1 cellular context compared by ENCODE assay signal in the genomic region with DNA sequence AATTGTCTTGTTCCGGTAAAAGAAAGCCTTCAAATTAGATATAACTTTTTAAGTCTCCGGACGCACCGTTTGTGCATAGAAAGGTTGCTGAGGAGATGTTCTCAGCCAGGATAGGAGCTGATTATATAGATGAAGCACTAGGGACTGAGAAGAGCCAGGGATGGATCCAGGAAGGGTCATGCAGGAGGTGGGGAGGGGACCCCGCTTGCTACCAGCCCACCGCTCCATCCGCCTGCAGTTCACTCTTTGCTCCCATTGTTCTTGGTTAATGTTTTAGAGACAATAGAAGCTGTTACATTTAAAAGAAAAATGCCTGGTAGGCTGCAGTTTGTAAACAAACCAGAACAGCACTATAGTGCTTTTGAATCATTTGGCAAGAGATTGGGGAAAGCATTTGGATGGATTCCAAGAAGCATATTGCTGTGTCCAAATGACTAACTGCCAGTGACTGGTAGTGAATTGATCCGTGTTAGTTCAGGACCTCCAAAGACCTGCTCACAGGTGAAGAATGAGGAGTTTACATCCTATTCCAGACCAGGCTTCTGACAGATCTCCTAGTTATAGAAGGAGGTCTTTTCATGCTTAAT.
TF ChIP-seq lines count a peak whose summit lies in the region.

No MANE protein-coding gene starts in this region.

TF ChIP-seq in GM23338, 12 proteins besides CTCF, POLR2A, EP300 and RAD21 (continued from another document):
- TF ChIP-seq, protein P1, sequence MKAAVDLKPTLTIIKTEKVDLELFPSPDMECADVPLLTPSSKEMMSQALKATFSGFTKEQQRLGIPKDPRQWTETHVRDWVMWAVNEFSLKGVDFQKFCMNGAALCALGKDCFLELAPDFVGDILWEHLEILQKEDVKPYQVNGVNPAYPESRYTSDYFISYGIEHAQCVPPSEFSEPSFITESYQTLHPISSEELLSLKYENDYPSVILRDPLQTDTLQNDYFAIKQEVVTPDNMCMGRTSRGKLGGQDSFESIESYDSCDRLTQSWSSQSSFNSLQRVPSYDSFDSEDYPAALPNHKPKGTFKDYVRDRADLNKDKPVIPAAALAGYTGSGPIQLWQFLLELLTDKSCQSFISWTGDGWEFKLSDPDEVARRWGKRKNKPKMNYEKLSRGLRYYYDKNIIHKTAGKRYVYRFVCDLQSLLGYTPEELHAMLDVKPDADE (IDR thresholded peaks at IDR 0.05): no peak
- TF ChIP-seq EZH2 (IDR thresholded peaks at IDR 0.05; ENCODE audit: low read depth, unreplicated experiment): no peak
- no peak for TF ChIP-seq EZH2phosphoT487 (IDR thresholded peaks at IDR 0.05; ENCODE audit: unreplicated experiment)
- no peak for TF ChIP-seq POLR2AphosphoS5 (IDR thresholded peaks at IDR 0.05; ENCODE audit: low read depth)
- TF ChIP-seq, protein P2, sequence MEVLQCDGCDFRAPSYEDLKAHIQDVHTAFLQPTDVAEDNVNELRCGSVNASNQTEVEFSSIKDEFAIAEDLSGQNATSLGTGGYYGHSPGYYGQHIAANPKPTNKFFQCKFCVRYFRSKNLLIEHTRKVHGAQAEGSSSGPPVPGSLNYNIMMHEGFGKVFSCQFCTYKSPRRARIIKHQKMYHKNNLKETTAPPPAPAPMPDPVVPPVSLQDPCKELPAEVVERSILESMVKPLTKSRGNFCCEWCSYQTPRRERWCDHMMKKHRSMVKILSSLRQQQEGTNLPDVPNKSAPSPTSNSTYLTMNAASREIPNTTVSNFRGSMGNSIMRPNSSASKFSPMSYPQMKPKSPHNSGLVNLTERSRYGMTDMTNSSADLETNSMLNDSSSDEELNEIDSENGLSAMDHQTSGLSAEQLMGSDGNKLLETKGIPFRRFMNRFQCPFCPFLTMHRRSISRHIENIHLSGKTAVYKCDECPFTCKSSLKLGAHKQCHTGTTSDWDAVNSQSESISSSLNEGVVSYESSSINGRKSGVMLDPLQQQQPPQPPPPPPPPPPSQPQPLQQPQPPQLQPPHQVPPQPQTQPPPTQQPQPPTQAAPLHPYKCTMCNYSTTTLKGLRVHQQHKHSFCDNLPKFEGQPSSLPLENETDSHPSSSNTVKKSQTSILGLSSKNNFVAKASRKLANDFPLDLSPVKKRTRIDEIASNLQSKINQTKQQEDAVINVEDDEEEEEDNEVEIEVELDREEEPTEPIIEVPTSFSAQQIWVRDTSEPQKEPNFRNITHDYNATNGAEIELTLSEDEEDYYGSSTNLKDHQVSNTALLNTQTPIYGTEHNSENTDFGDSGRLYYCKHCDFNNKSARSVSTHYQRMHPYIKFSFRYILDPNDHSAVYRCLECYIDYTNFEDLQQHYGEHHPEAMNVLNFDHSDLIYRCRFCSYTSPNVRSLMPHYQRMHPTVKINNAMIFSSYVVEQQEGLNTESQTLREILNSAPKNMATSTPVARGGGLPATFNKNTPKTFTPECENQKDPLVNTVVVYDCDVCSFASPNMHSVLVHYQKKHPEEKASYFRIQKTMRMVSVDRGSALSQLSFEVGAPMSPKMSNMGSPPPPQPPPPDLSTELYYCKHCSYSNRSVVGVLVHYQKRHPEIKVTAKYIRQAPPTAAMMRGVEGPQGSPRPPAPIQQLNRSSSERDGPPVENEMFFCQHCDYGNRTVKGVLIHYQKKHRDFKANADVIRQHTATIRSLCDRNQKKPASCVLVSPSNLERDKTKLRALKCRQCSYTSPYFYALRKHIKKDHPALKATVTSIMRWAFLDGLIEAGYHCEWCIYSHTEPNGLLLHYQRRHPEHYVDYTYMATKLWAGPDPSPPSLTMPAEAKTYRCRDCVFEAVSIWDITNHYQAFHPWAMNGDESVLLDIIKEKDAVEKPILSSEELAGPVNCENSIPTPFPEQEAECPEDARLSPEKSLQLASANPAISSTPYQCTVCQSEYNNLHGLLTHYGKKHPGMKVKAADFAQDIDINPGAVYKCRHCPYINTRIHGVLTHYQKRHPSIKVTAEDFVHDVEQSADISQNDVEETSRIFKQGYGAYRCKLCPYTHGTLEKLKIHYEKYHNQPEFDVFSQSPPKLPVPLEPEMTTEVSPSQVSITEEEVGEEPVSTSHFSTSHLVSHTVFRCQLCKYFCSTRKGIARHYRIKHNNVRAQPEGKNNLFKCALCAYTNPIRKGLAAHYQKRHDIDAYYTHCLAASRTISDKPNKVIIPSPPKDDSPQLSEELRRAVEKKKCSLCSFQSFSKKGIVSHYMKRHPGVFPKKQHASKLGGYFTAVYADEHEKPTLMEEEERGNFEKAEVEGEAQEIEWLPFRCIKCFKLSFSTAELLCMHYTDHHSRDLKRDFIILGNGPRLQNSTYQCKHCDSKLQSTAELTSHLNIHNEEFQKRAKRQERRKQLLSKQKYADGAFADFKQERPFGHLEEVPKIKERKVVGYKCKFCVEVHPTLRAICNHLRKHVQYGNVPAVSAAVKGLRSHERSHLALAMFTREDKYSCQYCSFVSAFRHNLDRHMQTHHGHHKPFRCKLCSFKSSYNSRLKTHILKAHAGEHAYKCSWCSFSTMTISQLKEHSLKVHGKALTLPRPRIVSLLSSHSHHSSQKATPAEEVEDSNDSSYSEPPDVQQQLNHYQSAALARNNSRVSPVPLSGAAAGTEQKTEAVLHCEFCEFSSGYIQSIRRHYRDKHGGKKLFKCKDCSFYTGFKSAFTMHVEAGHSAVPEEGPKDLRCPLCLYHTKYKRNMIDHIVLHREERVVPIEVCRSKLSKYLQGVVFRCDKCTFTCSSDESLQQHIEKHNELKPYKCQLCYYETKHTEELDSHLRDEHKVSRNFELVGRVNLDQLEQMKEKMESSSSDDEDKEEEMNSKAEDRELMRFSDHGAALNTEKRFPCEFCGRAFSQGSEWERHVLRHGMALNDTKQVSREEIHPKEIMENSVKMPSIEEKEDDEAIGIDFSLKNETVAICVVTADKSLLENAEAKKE (CRISPR knock-in tag; IDR thresholded peaks at IDR 0.05): no peak
- no peak for TF ChIP-seq ZNF331 (CRISPR knock-in tag; IDR thresholded peaks at IDR 0.05; ENCODE audit: low read depth)
- TF ChIP-seq NANOG (IDR thresholded peaks at IDR 0.05; ENCODE audit: borderline replicate concordance): no peak
- no peak for TF ChIP-seq ZNF114 (CRISPR knock-in tag; IDR thresholded peaks at IDR 0.05)
